14 cellular contexts compared by ENCODE assay signal in the genomic region with DNA sequence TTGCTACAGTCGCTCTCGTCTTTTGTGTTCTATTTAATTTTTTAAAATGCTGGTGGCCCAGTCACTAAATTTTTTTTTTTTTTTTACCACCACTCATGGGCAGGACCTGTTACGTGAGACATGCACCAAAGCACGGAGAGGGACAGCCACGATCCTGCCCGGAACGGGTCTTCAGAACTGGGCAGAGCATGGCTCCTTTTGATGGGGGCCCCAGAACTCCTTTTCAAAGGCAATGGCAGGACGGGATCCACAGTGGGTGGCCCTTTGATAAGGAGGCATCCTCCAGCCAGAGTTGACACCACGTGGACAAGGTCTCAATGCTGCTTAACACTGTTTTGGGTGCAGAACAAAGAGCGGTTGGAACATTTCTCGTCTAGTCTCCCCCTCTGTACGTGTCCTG. TPM values are rescaled to one million over a fixed set of nuclear protein-coding genes. Genes with fewer than 3 reads are reported as not detected.
DNase-seq lines count a peak whose midpoint lies in the region; ATAC-seq and TF ChIP-seq lines count a peak whose summit lies in the region.
"Had no signal": no experiment of that assay in that cellular context is flagged by ENCODE, and none has a peak within 500 bp of the region (broad histone marks: within the 10 kb centered on the region; RNA-seq: fewer than 3 reads in every experiment).

No MANE protein-coding gene starts in this region.

- CTCF ChIA-PET in RWPE1 (lab: Yijun Ruan, JAX) (no interaction called here), T-cell (lab: Charles Lee) (no interaction called here)

- peaks cover 10% of the 10 kb centered on the region for H3K36me3 Mint-ChIP-seq in dendritic cell treated with granulocyte-macrophage colony-stimulating factor and Interleukin-4, amounts not matched to agents 40 ng/mL and 50 ng/mL, for 4 days (ENCODE audit: low read depth)
- H3K36me3 Mint-ChIP-seq in neural crest cell (ENCODE audit: low read depth) (peaks cover 2% of the 10 kb centered on the region), T-cell (peaks cover 4% of the 10 kb centered on the region)

- TF ChIP-seq CTCF in RWPE1 (conservative IDR thresholded peaks at IDR 0.05; ENCODE audit: low read depth) (no peak), neural crest cell (conservative IDR thresholded peaks at IDR 0.05) (no peak)

- peaks cover 52% of the 10 kb centered on the region for H3K4me1 Mint-ChIP-seq in dendritic cell treated with granulocyte-macrophage colony-stimulating factor and Interleukin-4, amounts not matched to agents 40 ng/mL and 50 ng/mL, for 4 days (ENCODE audit: low read depth)
- H3K4me1 Mint-ChIP-seq in neural crest cell = peaks cover 5% of the 10 kb centered on the region
- peaks cover 2 to 8% (median 7%) of the 10 kb centered on the region in 3 donors for H3K4me1 Mint-ChIP-seq in T-cell

- no peaks in the 10 kb centered on the region for H3K9me3 Mint-ChIP-seq in dendritic cell treated with granulocyte-macrophage colony-stimulating factor and Interleukin-4, amounts not matched to agents 40 ng/mL and 50 ng/mL, for 4 days
- H3K9me3 Mint-ChIP-seq in neural crest cell (no peaks in the 10 kb centered on the region), T-cell (no peaks in the 10 kb centered on the region)
- H3K9me3 Mint-ChIP-seq: CD4-positive, alpha-beta memory T cell had no signal

- H3K4me3 Mint-ChIP-seq in dendritic cell treated with granulocyte-macrophage colony-stimulating factor and Interleukin-4, amounts not matched to agents 40 ng/mL and 50 ng/mL, for 4 days = no peak overlapping the region
- H3K4me3 Mint-ChIP-seq in neural crest cell = no peak overlapping the region
- no peak overlapping the region for H3K4me3 Mint-ChIP-seq in T-cell
- H3K4me3 Mint-ChIP-seq: CD4-positive, alpha-beta memory T cell had no signal

- DNase-seq in RWPE1 (ENCODE audit: low spot score) = no peak
- no peak for DNase-seq in neural crest cell (ENCODE audit: low read depth, low spot score)
- DNase-seq in NOMO-1 (lab: John Stamatoyannopoulos, UW; ENCODE audit: unreplicated experiment in 2 of 2) = no peak
- no peak for DNase-seq in T-cell
- DNase-seq in NCI-H187 (lab: John Stamatoyannopoulos, UW) = no peak
- DNase-seq: C1 segment of cervical spinal cord; CD4-positive, alpha-beta memory T cell; COR-L47; DMS153; DND-41; GM23248; H7; HCEC 1CT had no signal

- intact Hi-C loops in dendritic cell treated with granulocyte-macrophage colony-stimulating factor and Interleukin-4, amounts not matched to agents 40 ng/mL and 50 ng/mL, for 4 days (cut with micrococcal nuclease) = loop anchor here (10.0 kb wide), 1 partner anchor 1052 kb away; no protein-coding TSS in a partner anchor

- peak overlapping the region; percentile 53 for H3K27ac Mint-ChIP-seq in dendritic cell treated with granulocyte-macrophage colony-stimulating factor and Interleukin-4, amounts not matched to agents 40 ng/mL and 50 ng/mL, for 4 days
- H3K27ac Mint-ChIP-seq in neural crest cell (ENCODE audit: unreplicated experiment) = peak overlapping the region; percentile 24
- H3K27ac Mint-ChIP-seq in T-cell = no peak overlapping the region

- peak overlapping the region; percentile 9; the same call in 1 of the 2 replicates for H3K27ac ChIP-seq in RWPE1
- H3K27ac ChIP-seq: GM23248 had no signal

- ATAC-seq in T-cell (replicated peaks in 1 of 4) = no peak

- H3K27me3 Mint-ChIP-seq in dendritic cell treated with granulocyte-macrophage colony-stimulating factor and Interleukin-4, amounts not matched to agents 40 ng/mL and 50 ng/mL, for 4 days = no peaks in the 10 kb centered on the region
- H3K27me3 Mint-ChIP-seq in neural crest cell (ENCODE audit: low read depth) = no peaks in the 10 kb centered on the region
- no peaks in the 10 kb centered on the region for H3K27me3 Mint-ChIP-seq in T-cell
- H3K27me3 Mint-ChIP-seq: CD4-positive, alpha-beta memory T cell had no signal

- POLR2A ChIA-PET in RWPE1 (lab: Yijun Ruan, JAX; ENCODE audit: low non-redundant PET) (no interaction called here), T-cell (lab: Charles Lee) (interaction anchor here in 1 of 2 donors (0.7 kb wide), 1 partner anchor 960 kb away, joined by 4 read pairs; no protein-coding TSS in a partner anchor)

RNA-seq across cellular contexts. Expression of gene TENT4A, which starts 50.0 kb away (rescaled TPM):
- total RNA-seq in neural crest cell (39.3 and 41.2 TPM in 2 replicates), T-cell (10 to 100 TPM; 42.7 to 62.9 (median 45.6) TPM)

Comparison
In these comparisons a context has a peak if more than half of its experiments do, and no peak if none do; other contexts are left out.
1. H3K27ac Mint-ChIP-seq: peak in dendritic cell treated with granulocyte-macrophage colony-stimulating factor and Interleukin-4, amounts not matched to agents 40 ng/mL and 50 ng/mL, for 4 days (single experiment) and neural crest cell (single experiment); none in T-cell (0 of 2).